23 cellular contexts compared by ENCODE assay signal in the genomic region with DNA sequence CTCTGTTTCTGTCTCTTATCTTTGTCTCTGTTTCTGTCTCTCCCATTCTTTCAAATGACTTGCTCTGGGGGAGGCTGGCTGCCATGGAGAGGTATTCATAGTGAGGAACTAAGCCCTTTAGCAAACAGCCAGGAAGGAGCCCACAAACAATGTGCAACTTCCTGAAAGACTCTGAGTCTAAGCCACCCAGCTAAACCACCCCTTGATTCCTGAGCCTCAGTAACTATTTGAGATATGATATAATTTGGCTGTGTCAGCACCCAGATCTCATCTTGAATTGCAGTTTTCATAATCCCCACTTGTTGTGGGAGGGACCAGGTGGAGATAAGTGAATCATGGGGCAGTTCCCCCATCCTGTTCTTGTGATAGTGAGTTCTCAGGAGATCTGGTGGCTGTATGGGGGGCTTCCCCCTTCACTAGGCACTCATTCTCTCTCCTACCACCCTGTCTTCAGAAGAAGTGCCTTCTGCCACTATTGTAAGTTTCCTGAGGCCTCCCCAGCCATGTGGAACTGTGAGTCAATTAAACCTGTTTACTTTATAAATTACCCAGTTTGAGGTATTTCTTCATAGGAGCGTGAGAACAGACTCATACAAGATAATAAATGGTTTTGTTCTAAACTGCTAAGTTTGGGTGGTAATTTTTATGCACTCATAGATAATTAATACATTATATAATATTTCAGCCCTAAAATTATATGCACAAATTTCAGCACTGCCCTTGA.
DNase-seq lines count a peak whose midpoint lies in the region; ATAC-seq, FAIRE-seq and TF ChIP-seq lines count a peak whose summit lies in the region.
"Had no signal": no experiment of that assay in that cellular context is flagged by ENCODE, and none has a peak within 500 bp of the region (broad histone marks: within the 10 kb centered on the region; RNA-seq: fewer than 3 reads in every experiment).

No MANE protein-coding gene starts in this region.

- H3K36me3 Mint-ChIP-seq in T-helper 2 cell treated with Interferon-gamma antibody and Interleukin-4, amounts not matched to agents 5 μg/mL and 100 μg/mL, for 36 hours (ENCODE audit: low read depth) = no peaks in the 10 kb centered on the region

- intact Hi-C loops in HepG2 (cut with micrococcal nuclease; ENCODE audit: unreplicated experiment) (no loop called here), right lobe of liver (cut with DNase I) (no loop called here)

- no peak for TF ChIP-seq POLR2A in HepG2 (IDR thresholded peaks at IDR 0.05; ENCODE audit: insufficient read depth in 1 of 2, low read depth in 2 of 2, low read length in 2 of 2)
- no peak for TF ChIP-seq POLR2A in right lobe of liver (IDR thresholded peaks at IDR 0.05)

- H3K9me3 Mint-ChIP-seq in T-helper 2 cell treated with Interferon-gamma antibody and Interleukin-4, amounts not matched to agents 5 μg/mL and 100 μg/mL, for 36 hours = no peaks in the 10 kb centered on the region
- H3K9me3 Mint-ChIP-seq: activated T-helper 17 cell treated with anti-CD3 and anti-CD28 coated beads, Interleukin-2, amount 50 U/mL, for 72 hours had no signal

- H3K27ac ChIP-seq in HepG2 (ENCODE audit: extremely low read length, insufficient read depth, low read length) (no peak overlapping the region), right lobe of liver (no peak overlapping the region)
- H3K27ac ChIP-seq: C4-2B, epithelial cell of prostate, PC-9, thyroid gland had no signal

- no peaks in the 10 kb centered on the region for H3K79me2 ChIP-seq in HepG2 (ENCODE audit: insufficient read depth, low read length)

- POLR2A ChIA-PET in HepG2 (lab: Yijun Ruan, JAX) = no interaction called here

- H3K4me3 Mint-ChIP-seq in T-helper 2 cell treated with Interferon-gamma antibody and Interleukin-4, amounts not matched to agents 5 μg/mL and 100 μg/mL, for 36 hours = no peak overlapping the region
- H3K4me3 Mint-ChIP-seq: activated T-helper 17 cell treated with anti-CD3 and anti-CD28 coated beads, Interleukin-2, amount 50 U/mL, for 72 hours had no signal

- no peak overlapping the region for H3K9ac ChIP-seq in HepG2 (ENCODE audit: insufficient read depth, low read depth, low read length)

- H3K4me1 ChIP-seq in HepG2 (ENCODE audit: insufficient read depth, low read length) (no peaks in the 10 kb centered on the region), right lobe of liver (no peaks in the 10 kb centered on the region)

- no peaks in the 10 kb centered on the region for H3K9me3 ChIP-seq in HepG2 (ENCODE audit: low read length)
- no peaks in the 10 kb centered on the region for H3K9me3 ChIP-seq in right lobe of liver
- H3K9me3 ChIP-seq: mucosa of descending colon, thyroid gland had no signal

- H3K27me3 Mint-ChIP-seq in T-helper 2 cell treated with Interferon-gamma antibody and Interleukin-4, amounts not matched to agents 5 μg/mL and 100 μg/mL, for 36 hours (ENCODE audit: low read depth) = no peaks in the 10 kb centered on the region

- no peaks in the 10 kb centered on the region for H3K4me1 Mint-ChIP-seq in T-helper 2 cell treated with Interferon-gamma antibody and Interleukin-4, amounts not matched to agents 5 μg/mL and 100 μg/mL, for 36 hours (ENCODE audit: low read depth)
- H3K4me1 Mint-ChIP-seq: activated T-helper 17 cell treated with anti-CD3 and anti-CD28 coated beads, Interleukin-2, amount 50 U/mL, for 72 hours had no signal

- no peak overlapping the region for H2AFZ ChIP-seq in HepG2 (ENCODE audit: low read length)
- H2AFZ ChIP-seq: PC-9 had no signal

- TF ChIP-seq EP300 in HepG2 (IDR thresholded peaks at IDR 0.05; ENCODE audit: low read depth in 2 of 2, low read length in 2 of 2) = no peak
- TF ChIP-seq EP300 in HepG2 (CRISPR knock-in tag; IDR thresholded peaks at IDR 0.05; ENCODE audit: borderline replicate concordance) = no peak

- DNase-seq in HepG2 (ENCODE audit: low spot score) (no peak), right lobe of liver (no peak), SKM-1 (lab: John Stamatoyannopoulos, UW; ENCODE audit: unreplicated experiment) (peak; percentile 46), epithelial cell of proximal tubule (ENCODE audit: low read depth) (peak; percentile 12), GM13976 (ENCODE audit: low spot score) (no peak)
- no peak for DNase-seq in T-helper 2 cell treated with Interferon-gamma antibody and Interleukin-4, amounts not matched to agents 5 μg/mL and 100 μg/mL, for 36 hours (ENCODE audit: low spot score)
- DNase-seq: amniotic stem cell; cerebellar nuclear complex; DMS79 treated with DMSO at 0.1 percent for 48 hours; GOT3; IMR-90; mucosa of descending colon; NCI-H1436; PC-9; stimulated activated CD4-positive, alpha-beta T cell treated with anti-CD3 and anti-CD28 coated beads, Interleukin-2, amount 100 ng/mL, for 48 hours; SW 1271; thyroid gland had no signal

- BruUV-seq in HepG2 (replicated peaks; lab: Mats Ljungman, UMichigan) = no TSS peak

- in situ Hi-C loops in HepG2 (cut with HindIII; ENCODE audit: extremely low pct_ligation_motif_present, low pct_unique_long_range_greater_than_20kb) = no loop called here
- in situ Hi-C loops in GM13976 (cut with MboI; ENCODE audit: low sequenced_read_pairs, unreplicated experiment) = no loop called here

- TF ChIP-seq CTCF in HepG2 (CRISPR knock-in tag; IDR thresholded peaks at IDR 0.05) = no peak
- TF ChIP-seq CTCF in right lobe of liver (IDR thresholded peaks at IDR 0.05) = no peak
- no peak for TF ChIP-seq CTCF in epithelial cell of proximal tubule (conservative IDR thresholded peaks at IDR 0.05; ENCODE audit: low read depth, low read length)
- no peak for TF ChIP-seq CTCF in GM13976 (IDR thresholded peaks at IDR 0.05; ENCODE audit: borderline replicate concordance, control extremely low read depth, extremely low read depth, insufficient read depth, missing control alignments)

- TF ChIP-seq RAD21 in HepG2 (CRISPR knock-in tag; IDR thresholded peaks at IDR 0.05) = no peak

- no peaks in the 10 kb centered on the region for H3K36me3 ChIP-seq in HepG2 (replicated peaks in 1 of 2; ENCODE audit: control insufficient read depth in 1 of 2, insufficient read depth in 2 of 2, low read length in 2 of 2)
- no peaks in the 10 kb centered on the region for H3K36me3 ChIP-seq in right lobe of liver
- H3K36me3 ChIP-seq: thyroid gland had no signal

- no peaks in the 10 kb centered on the region for H4K20me1 ChIP-seq in HepG2 (ENCODE audit: insufficient read depth, low read length)

- H3K27me3 ChIP-seq in HepG2 (ENCODE audit: control insufficient read depth in 1 of 2, insufficient read depth in 2 of 2, low read length in 2 of 2) = no peaks in the 10 kb centered on the region
- no peaks in the 10 kb centered on the region for H3K27me3 ChIP-seq in right lobe of liver
- H3K27me3 ChIP-seq: thyroid gland had no signal

- no peak for FAIRE-seq in HepG2 (lab: Jason Lieb, UNC)
- FAIRE-seq: islet of Langerhans had no signal

- H3K4me2 ChIP-seq in HepG2 (ENCODE audit: low read depth, low read length) = no peak overlapping the region
- H3K4me2 ChIP-seq: PC-9 had no signal

- H3K27ac Mint-ChIP-seq in T-helper 2 cell treated with Interferon-gamma antibody and Interleukin-4, amounts not matched to agents 5 μg/mL and 100 μg/mL, for 36 hours = no peak overlapping the region
- H3K27ac Mint-ChIP-seq: activated T-helper 17 cell treated with anti-CD3 and anti-CD28 coated beads, Interleukin-2, amount 50 U/mL, for 72 hours had no signal

- H3K4me3 ChIP-seq in HepG2 (replicated peaks in 1 of 3; ENCODE audit: insufficient read depth in 1 of 3, low read depth in 2 of 3, low read length in 3 of 3) (no peak overlapping the region), right lobe of liver (no peak overlapping the region), epithelial cell of proximal tubule (ENCODE audit: low read depth, low read length) (no peak overlapping the region)
- H3K4me3 ChIP-seq: mucosa of descending colon, PC-9, thyroid gland had no signal

- CTCF ChIA-PET in HepG2 (lab: Yijun Ruan, JAX; ENCODE audit: low intra/inter-chr PET ratio, low total read pairs) = no interaction called here

- no peak for ATAC-seq in HepG2
- ATAC-seq in right lobe of liver = no peak
- no peak for ATAC-seq in HG03521 (IDR thresholded peaks at IDR 0.05; ENCODE audit: unreplicated experiment)
- ATAC-seq in HG03439 (IDR thresholded peaks at IDR 0.05; ENCODE audit: unreplicated experiment) = no peak
- ATAC-seq: activated T-helper 17 cell treated with anti-CD3 and anti-CD28 coated beads, Interleukin-2, amount 50 U/mL, for 72 hours; mucosa of descending colon had no signal

- WGBS in HepG2 (ENCODE audit: low lambda C conversion rate) = 0% methylated on average over 1 of the region's 1 CpG
- 88% methylated on average over 1 of the region's 1 CpG for WGBS in right lobe of liver (ENCODE audit: insufficient coverage, low coverage, low lambda C conversion rate, missing lambda C conversion rate)

TF ChIP-seq in HepG2, 621 proteins besides CTCF, POLR2A, EP300 and RAD21:
- no peak for TF ChIP-seq RFX1 (IDR thresholded peaks at IDR 0.05)
- TF ChIP-seq, protein P1, sequence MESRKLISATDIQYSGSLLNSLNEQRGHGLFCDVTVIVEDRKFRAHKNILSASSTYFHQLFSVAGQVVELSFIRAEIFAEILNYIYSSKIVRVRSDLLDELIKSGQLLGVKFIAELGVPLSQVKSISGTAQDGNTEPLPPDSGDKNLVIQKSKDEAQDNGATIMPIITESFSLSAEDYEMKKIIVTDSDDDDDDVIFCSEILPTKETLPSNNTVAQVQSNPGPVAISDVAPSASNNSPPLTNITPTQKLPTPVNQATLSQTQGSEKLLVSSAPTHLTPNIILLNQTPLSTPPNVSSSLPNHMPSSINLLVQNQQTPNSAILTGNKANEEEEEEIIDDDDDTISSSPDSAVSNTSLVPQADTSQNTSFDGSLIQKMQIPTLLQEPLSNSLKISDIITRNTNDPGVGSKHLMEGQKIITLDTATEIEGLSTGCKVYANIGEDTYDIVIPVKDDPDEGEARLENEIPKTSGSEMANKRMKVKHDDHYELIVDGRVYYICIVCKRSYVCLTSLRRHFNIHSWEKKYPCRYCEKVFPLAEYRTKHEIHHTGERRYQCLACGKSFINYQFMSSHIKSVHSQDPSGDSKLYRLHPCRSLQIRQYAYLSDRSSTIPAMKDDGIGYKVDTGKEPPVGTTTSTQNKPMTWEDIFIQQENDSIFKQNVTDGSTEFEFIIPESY (CRISPR knock-in tag; IDR thresholded peaks at IDR 0.05) = no peak
- TF ChIP-seq ZFY (CRISPR knock-in tag; IDR thresholded peaks at IDR 0.05) = no peak
- no peak for TF ChIP-seq MIER3 (CRISPR knock-in tag; IDR thresholded peaks at IDR 0.05; ENCODE audit: borderline replicate concordance)
- peak; percentile 1 to 32; a peak in 1 of 4 replicates for TF ChIP-seq MAFK (conservative IDR thresholded peaks at IDR 0.05 in 1 of 2, IDR thresholded peaks at IDR 0.05 in 1 of 2; ENCODE audit: low read length in 2 of 2)

Comparison
In these comparisons a context has a peak if more than half of its experiments do, and no peak if none do; other contexts are left out.
1. DNase-seq: peak in SKM-1 (single experiment) and epithelial cell of proximal tubule (single experiment); none in HepG2 (single experiment), right lobe of liver (0 of 3), T-helper 2 cell treated with Interferon-gamma antibody and Interleukin-4, amounts not matched to agents 5 μg/mL and 100 μg/mL, for 36 hours (single experiment) and GM13976 (single experiment).